In the genomic region with DNA sequence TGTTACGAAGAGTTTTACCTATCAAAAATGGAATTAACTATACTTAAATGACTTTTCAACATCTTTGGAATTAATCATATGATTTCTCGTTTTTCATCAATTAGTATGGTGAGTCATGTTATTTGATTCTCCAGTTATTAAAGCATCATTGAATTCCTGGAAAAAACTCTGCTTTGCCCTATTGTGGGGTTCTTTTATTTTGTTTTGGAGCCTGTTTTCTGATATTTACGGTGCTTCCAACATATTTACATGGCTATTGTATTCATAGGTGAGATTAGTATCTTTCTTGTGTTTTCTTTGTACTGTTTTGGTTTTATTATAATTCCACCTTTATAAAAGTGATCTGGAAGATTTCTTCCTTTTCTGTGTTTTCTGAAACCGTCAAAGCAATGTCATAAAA, we compare ENCODE assay signal across 33 cellular contexts.
"Had no signal": no experiment of that assay in that cellular context is flagged by ENCODE, and none has a peak within 500 bp of the region (broad histone marks: within the 10 kb centered on the region; RNA-seq: fewer than 3 reads in every experiment).

No MANE protein-coding gene starts in this region.

- H3K27me3 ChIP-seq: adrenal gland, ascending aorta, body of pancreas, brain microvascular endothelial cell, breast epithelium, cardiac muscle cell had no signal

- H3K4me3 ChIP-seq: adrenal gland, ascending aorta, body of pancreas, breast epithelium, cardiac muscle cell had no signal

- H3K4me1 ChIP-seq: adrenal gland, ascending aorta, body of pancreas, breast epithelium had no signal

- H3K27ac ChIP-seq: adrenal gland, ascending aorta, body of pancreas, brain microvascular endothelial cell, breast epithelium, cardiac muscle cell had no signal

- H3K9me3 ChIP-seq: adrenal gland, ascending aorta, body of pancreas had no signal

- H3K36me3 ChIP-seq: adrenal gland, ascending aorta, brain microvascular endothelial cell, breast epithelium, cardiac muscle cell had no signal

- FAIRE-seq: astrocyte, bronchial epithelial cell had no signal

- ATAC-seq: activated naive CD4-positive, alpha-beta T cell treated with anti-CD3 and anti-CD28 coated beads, Interleukin-2, amount 50 U/mL, for 72 hours; activated naive CD8-positive, alpha-beta T cell treated with anti-CD3 and anti-CD28 coated beads, Interleukin-2, amount 50 U/mL, for 24 hours; activated T-cell treated with anti-CD3 and anti-CD28 coated beads, Interleukin-2, amount 50 U/mL, for 4 hours; activated T-cell treated with anti-CD3 and anti-CD28 coated beads, Interleukin-2, amount 50 U/mL, for 72 hours; activated T-helper 17 cell treated with anti-CD3 and anti-CD28 coated beads, Interleukin-2, amount 50 U/mL, for 72 hours; body of pancreas had no signal

- DNase-seq: activated effector memory CD4-positive, alpha-beta T cell treated with anti-CD3 and anti-CD28 coated beads, Interleukin-2, amount 50 U/mL, for 16 hours; activated effector memory CD4-positive, alpha-beta T cell treated with Interleukin-2 at 50 U/mL for 16 hours; activated gamma-delta T cell; activated gamma-delta T cell treated with Interleukin-2 at 50 U/mL for 16 hours; activated naive CD4-positive, alpha-beta T cell; activated naive CD4-positive, alpha-beta T cell treated with anti-CD3 and anti-CD28 coated beads for 36 hours; activated naive CD4-positive, alpha-beta T cell treated with anti-CD3 and anti-CD28 coated beads, Interleukin-2, amount 10 ng/mL, durations not matched to agents 7 days and 5 days; activated naive CD4-positive, alpha-beta T cell treated with anti-CD3 and anti-CD28 coated beads, Interleukin-2, amount 50 U/mL, for 16 hours; activated naive CD4-positive, alpha-beta T cell treated with Interleukin-2 at 50 U/mL for 16 hours; activated naive CD8-positive, alpha-beta T cell treated with anti-CD3 and anti-CD28 coated beads for 36 hours; activated naive CD8-positive, alpha-beta T cell treated with anti-CD3 and anti-CD28 coated beads, Interleukin-2, amount 10 ng/mL, durations not matched to agents 7 days and 5 days; activated naive CD8-positive, alpha-beta T cell treated with anti-CD3 and anti-CD28 coated beads, Interleukin-2, amount 50 U/mL, for 24 hours; activated T-cell treated with anti-CD3 and anti-CD28 coated beads, Interleukin-2, amount 50 U/mL, for 24 hours; activated T-cell treated with anti-CD3 and anti-CD28 coated beads, Interleukin-2, amount 50 U/mL, for 4 hours; activated T-cell treated with anti-CD3 and anti-CD28 coated beads, Interleukin-2, amount 50 U/mL, for 48 hours; activated T-cell treated with anti-CD3 and anti-CD28 coated beads, Interleukin-2, amount 50 U/mL, for 72 hours; adrenal gland; amniotic stem cell; amygdala; anterior cingulate cortex; aorta; body of pancreas; brain microvascular endothelial cell; caudate nucleus; central memory CD4-positive, alpha-beta T cell; cerebellar nuclear complex had no signal
